25 cellular contexts compared by ENCODE assay signal in the genomic region with DNA sequence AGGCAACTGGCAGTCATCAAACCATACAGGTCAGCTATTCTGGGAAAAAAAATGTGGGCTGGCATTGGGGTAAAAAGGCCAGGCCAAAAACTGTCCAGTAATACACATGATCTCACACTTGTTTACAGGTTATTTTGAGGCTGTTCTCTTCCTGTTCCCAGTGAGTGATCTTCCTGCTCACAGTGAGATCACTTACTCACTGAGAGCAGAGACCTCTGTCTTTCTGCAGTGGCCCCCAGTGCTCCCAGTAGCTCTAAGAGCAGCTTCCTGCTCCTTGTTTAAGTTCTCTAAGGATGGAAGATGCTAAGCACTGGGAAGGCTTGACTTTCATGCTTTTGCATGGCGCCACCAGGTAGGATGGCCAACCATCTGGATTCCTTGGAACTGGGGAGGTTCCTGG.
DNase-seq lines count a peak whose midpoint lies in the region; ATAC-seq, FAIRE-seq and TF ChIP-seq lines count a peak whose summit lies in the region.
"Had no signal": no experiment of that assay in that cellular context is flagged by ENCODE, and none has a peak within 500 bp of the region (broad histone marks: within the 10 kb centered on the region; RNA-seq: fewer than 3 reads in every experiment).

No MANE protein-coding gene starts in this region.

- H4K20me1 ChIP-seq in endothelial cell of umbilical vein (replicated peaks; ENCODE audit: control insufficient read depth, extremely low read depth, insufficient read depth, low read length), result no peaks in the 10 kb centered on the region

- no peak for TF ChIP-seq CTCF in endothelial cell of umbilical vein (IDR thresholded peaks at IDR 0.05; ENCODE audit: extremely low read depth in 1 of 2, insufficient read depth in 1 of 2, low read depth in 1 of 2, low read length in 2 of 2)

- no peaks in the 10 kb centered on the region for H3K4me1 Mint-ChIP-seq in stimulated activated memory B cell treated with anti-CD40 and anti-IgM and Interleukin-4, amounts not matched to agents 10 μg/mL and 1 μg/mL and 100 μg/mL, for 72 hours
- H3K4me1 Mint-ChIP-seq: CD8-positive, alpha-beta memory T cell had no signal

- POLR2A ChIA-PET in endothelial cell of umbilical vein (lab: Charles Lee), result no interaction called here

- H3K9me3 ChIP-seq in endothelial cell of umbilical vein (replicated peaks; ENCODE audit: control insufficient read depth, insufficient read depth, low read length), result no peaks in the 10 kb centered on the region
- H3K9me3 ChIP-seq: esophagus squamous epithelium, sigmoid colon, transverse colon had no signal

- no TSS peak for BruUV-seq in endothelial cell of umbilical vein (replicated peaks; lab: Mats Ljungman, UMichigan)

- H2AFZ ChIP-seq in endothelial cell of umbilical vein (ENCODE audit: low read depth, low read length), result no peak overlapping the region

- intact Hi-C loops in endothelial cell of umbilical vein (cut with micrococcal nuclease) (no loop called here), sciatic nerve (cut with DNase I) (no loop called here)

- H3K4me2 ChIP-seq in endothelial cell of umbilical vein (ENCODE audit: insufficient read depth, low read length), result no peak overlapping the region

- no peak for TF ChIP-seq POLR2A in endothelial cell of umbilical vein (IDR thresholded peaks at IDR 0.05; ENCODE audit: low read depth, low read length)

- H3K9me3 Mint-ChIP-seq in stimulated activated memory B cell treated with anti-CD40 and anti-IgM and Interleukin-4, amounts not matched to agents 10 μg/mL and 1 μg/mL and 100 μg/mL, for 72 hours, result no peaks in the 10 kb centered on the region
- H3K9me3 Mint-ChIP-seq: activated T-cell treated with anti-CD3 and anti-CD28 coated beads, Interleukin-2, amount 50 U/mL, for 4 hours had no signal

- no peaks in the 10 kb centered on the region for H3K9me1 ChIP-seq in endothelial cell of umbilical vein (replicated peaks; ENCODE audit: control insufficient read depth, extremely low read depth, insufficient read depth, low read length)

- H3K4me3 Mint-ChIP-seq in stimulated activated memory B cell treated with anti-CD40 and anti-IgM and Interleukin-4, amounts not matched to agents 10 μg/mL and 1 μg/mL and 100 μg/mL, for 72 hours, result no peak overlapping the region
- H3K4me3 Mint-ChIP-seq: activated T-cell treated with anti-CD3 and anti-CD28 coated beads, Interleukin-2, amount 50 U/mL, for 4 hours; CD8-positive, alpha-beta memory T cell had no signal

- DNase-seq in HT1080 (ENCODE audit: low read depth) (peak; percentile 10), endothelial cell of umbilical vein (ENCODE audit: low read depth, low spot score) (no peak), kidney tubule cell (ENCODE audit: low spot score) (peak; percentile 65), sciatic nerve (ENCODE audit: low spot score) (no peak), SW480 (ENCODE audit: low spot score) (no peak), NCI-H2081 treated with DMSO at 0.1 percent for 48 hours (lab: John Stamatoyannopoulos, UW) (no peak)
- DNase-seq: activated naive CD4-positive, alpha-beta T cell treated with Interleukin-2 at 50 U/mL for 16 hours; activated T-cell treated with anti-CD3 and anti-CD28 coated beads, Interleukin-2, amount 50 U/mL, for 4 hours; CD8-positive, alpha-beta memory T cell; central memory CD4-positive, alpha-beta T cell; effector CD8-positive, alpha-beta T cell; esophagus squamous epithelium; glutamatergic neuron; Kasumi-1; NCI-H1105; NCI-H2107; sigmoid colon; stimulated activated naive CD4-positive, alpha-beta T cell treated with Interleukin-2 at 50 U/mL for 16 hours; T1000; transverse colon had no signal

- CTCF ChIA-PET in endothelial cell of umbilical vein (lab: Charles Lee), result interaction anchor here (0.5 kb wide), 1 partner anchor 23 kb away, joined by 4 read pairs; no protein-coding TSS in a partner anchor

- H3K36me3 Mint-ChIP-seq in stimulated activated memory B cell treated with anti-CD40 and anti-IgM and Interleukin-4, amounts not matched to agents 10 μg/mL and 1 μg/mL and 100 μg/mL, for 72 hours, result no peaks in the 10 kb centered on the region
- H3K36me3 Mint-ChIP-seq: CD8-positive, alpha-beta memory T cell had no signal

- FAIRE-seq in endothelial cell of umbilical vein (lab: Jason Lieb, UNC), result no peak

- H3K27me3 Mint-ChIP-seq in stimulated activated memory B cell treated with anti-CD40 and anti-IgM and Interleukin-4, amounts not matched to agents 10 μg/mL and 1 μg/mL and 100 μg/mL, for 72 hours, result no peaks in the 10 kb centered on the region
- H3K27me3 Mint-ChIP-seq: CD8-positive, alpha-beta memory T cell had no signal

- peak; percentile 57 for ATAC-seq in sciatic nerve
- ATAC-seq in stimulated activated memory B cell treated with anti-CD40 and anti-IgM and Interleukin-4, amounts not matched to agents 10 μg/mL and 1 μg/mL and 100 μg/mL, for 72 hours, result no peak
- no peak for ATAC-seq in HG02571 (IDR thresholded peaks at IDR 0.05; ENCODE audit: unreplicated experiment)
- ATAC-seq: activated CD4-positive, CD25-positive, alpha-beta regulatory T cell treated with anti-CD3 and anti-CD28 coated beads, Interleukin-2, amount 50 U/mL, for 24 hours; activated T-cell treated with anti-CD3 and anti-CD28 coated beads, Interleukin-2, amount 50 U/mL, for 4 hours; HCT116 had no signal

- H3K4me1 ChIP-seq in endothelial cell of umbilical vein (ENCODE audit: control insufficient read depth, extremely low read depth, insufficient read depth, low read length), result no peaks in the 10 kb centered on the region
- H3K4me1 ChIP-seq: esophagus squamous epithelium, sigmoid colon, transverse colon had no signal

- dilution Hi-C loops in endothelial cell of umbilical vein (cut with MboI; ENCODE audit: extremely low pct_ligation_motif_present, low sequenced_read_pairs), result no loop called here

- no peak overlapping the region for H3K9ac ChIP-seq in endothelial cell of umbilical vein (replicated peaks; ENCODE audit: extremely low read depth, insufficient read depth, low read length)

- H3K27me3 ChIP-seq in endothelial cell of umbilical vein (ENCODE audit: control insufficient read depth in 2 of 2, insufficient read depth in 2 of 2, low read length in 2 of 2), result no peaks in the 10 kb centered on the region
- H3K27me3 ChIP-seq: esophagus squamous epithelium, sigmoid colon, transverse colon had no signal

- H3K27ac Mint-ChIP-seq in stimulated activated memory B cell treated with anti-CD40 and anti-IgM and Interleukin-4, amounts not matched to agents 10 μg/mL and 1 μg/mL and 100 μg/mL, for 72 hours, result no peak overlapping the region
- H3K27ac Mint-ChIP-seq: CD8-positive, alpha-beta memory T cell had no signal

- H3K79me2 ChIP-seq in endothelial cell of umbilical vein (ENCODE audit: control insufficient read depth, insufficient read depth, low read length), result no peaks in the 10 kb centered on the region

- H3K27ac ChIP-seq in endothelial cell of umbilical vein (ENCODE audit: insufficient read depth, low read depth, low read length), result no peak overlapping the region
- H3K27ac ChIP-seq: RWPE1, sigmoid colon, transverse colon had no signal

- H3K36me3 ChIP-seq in endothelial cell of umbilical vein (ENCODE audit: control insufficient read depth in 2 of 2, extremely low read depth in 1 of 2, insufficient read depth in 2 of 2, low read length in 2 of 2), result no peaks in the 10 kb centered on the region
- H3K36me3 ChIP-seq: esophagus squamous epithelium, sigmoid colon, transverse colon had no signal

- H3K4me3 ChIP-seq in endothelial cell of umbilical vein (replicated peaks in 1 of 3; ENCODE audit: insufficient read depth in 1 of 3, low read depth in 1 of 3, low read length in 3 of 3), result no peak overlapping the region
- H3K4me3 ChIP-seq: esophagus squamous epithelium, sigmoid colon, transverse colon had no signal

TF ChIP-seq in endothelial cell of umbilical vein, 7 proteins besides CTCF, POLR2A, EP300 and RAD21:
- TF ChIP-seq POLR2AphosphoS5 (IDR thresholded peaks at IDR 0.05; ENCODE audit: insufficient read depth, low read depth, low read length) (no peak), JUN (IDR thresholded peaks at IDR 0.05; ENCODE audit: borderline replicate concordance, insufficient read depth, insufficient read length, low read depth) (peak; percentile 79)

Comparison
In these comparisons a context has a peak if more than half of its experiments do, and no peak if none do; other contexts are left out.
1. DNase-seq: peak in HT1080 (single experiment) and kidney tubule cell (single experiment); none in endothelial cell of umbilical vein (single experiment), sciatic nerve (single experiment), SW480 (single experiment) and NCI-H2081 treated with DMSO at 0.1 percent for 48 hours (single experiment).